10 cellular contexts compared by ENCODE assay signal in genomic region chr20:19827818-19828217, GRCh38.
DNase-seq lines count a peak whose midpoint lies in the region; ATAC-seq, FAIRE-seq and TF ChIP-seq lines count a peak whose summit lies in the region.
"Had no signal": no experiment of that assay in that cellular context is flagged by ENCODE, and none has a peak within 500 bp of the region (broad histone marks: within the 10 kb centered on the region; RNA-seq: fewer than 3 reads in every experiment).

No MANE protein-coding gene starts in this region.

- no peaks in the 10 kb centered on the region for H3K79me2 ChIP-seq in GM12878 (ENCODE audit: control insufficient read depth, insufficient read depth, low read length)

- H4K20me1 ChIP-seq in GM12878 (ENCODE audit: control insufficient read depth, insufficient read depth): no peaks in the 10 kb centered on the region

- no peak for TF ChIP-seq EP300 in GM12878 (IDR thresholded peaks at IDR 0.05; ENCODE audit: borderline replicate concordance in 1 of 2, control insufficient read depth in 1 of 2, low read depth in 2 of 2, low read length in 2 of 2)

- TF ChIP-seq CTCF in GM12878 (IDR thresholded peaks at IDR 0.05 in 2 of 3, conservative IDR thresholded peaks at IDR 0.05 in 1 of 3; ENCODE audit: control insufficient read depth in 2 of 3, extremely low read depth in 1 of 3, insufficient read depth in 1 of 3, low read depth in 3 of 3, low read length in 3 of 3): no peak
- no peak for TF ChIP-seq CTCF in omental fat pad (IDR thresholded peaks at IDR 0.05)

- H3K27me3 ChIP-seq in GM12878 (replicated peaks in 1 of 2; ENCODE audit: control insufficient read depth in 2 of 2, insufficient read depth in 2 of 2, low read length in 1 of 2): no peaks in the 10 kb centered on the region

- in situ Hi-C loops in GM12878 (cut with MboI): no loop called here

- CTCF ChIA-PET in GM12878 (lab: Yijun Ruan, JAX): interaction anchor here (0.7 to 8.2 kb wide), 26 partner anchors 8 to 752 kb away, joined by 3 to 89 read pairs (median 4); no protein-coding TSS in a partner anchor

- no peaks in the 10 kb centered on the region for H3K9me3 ChIP-seq in GM12878 (replicated peaks; ENCODE audit: control insufficient read depth, insufficient read depth, low read length)
- H3K9me3 ChIP-seq: psoas muscle had no signal

- no peak for FAIRE-seq in GM12878 (lab: Jason Lieb, UNC)

- H2AFZ ChIP-seq in GM12878 (ENCODE audit: control insufficient read depth, low read depth, low read length): no peak overlapping the region

- H3K9ac ChIP-seq in GM12878 (ENCODE audit: control insufficient read depth, insufficient read depth, low read length): no peak overlapping the region

- H3K4me2 ChIP-seq in GM12878 (ENCODE audit: control insufficient read depth, insufficient read depth): no peak overlapping the region

- BruUV-seq in GM12878 (replicated peaks; lab: Mats Ljungman, UMichigan): no TSS peak

- RAD21 ChIA-PET in GM12878 (lab: Charles Lee; ENCODE audit: unreplicated experiment): interaction anchor here (0.6 to 4.0 kb wide), 17 partner anchors 12 to 167 kb away, joined by 3 to 32 read pairs (median 4); no protein-coding TSS in a partner anchor

- no peaks in the 10 kb centered on the region for H3K36me3 ChIP-seq in GM12878 (ENCODE audit: control insufficient read depth in 2 of 2, insufficient read depth in 2 of 2, low read length in 1 of 2)

- 0% methylated on average over 1 of the region's 1 CpG for WGBS in GM12878 (ENCODE audit: insufficient coverage, insufficient replicate concordance, low lambda C conversion rate, missing lambda C conversion rate)

- no peak for DNase-seq in GM12878 (ENCODE audit: low read depth, low spot score)
- no peak for DNase-seq in SHP77 (lab: John Stamatoyannopoulos, UW)
- no peak for DNase-seq in GDM1 (lab: John Stamatoyannopoulos, UW)
- no peak for DNase-seq in omental fat pad (ENCODE audit: low spot score)
- DNase-seq: NCI-H1930, psoas muscle had no signal

- intact Hi-C loops in GM12878 (cut with micrococcal nuclease; ENCODE audit: unreplicated experiment): loop anchor here (10.0 kb wide), 1 partner anchor 627 kb away; no protein-coding TSS in a partner anchor

- TF ChIP-seq RAD21 in GM12878 (IDR thresholded peaks at IDR 0.05; ENCODE audit: insufficient read depth, low read depth, low read length): no peak

- POLR2A ChIA-PET in GM12878 (lab: Charles Lee): interaction anchor here (0.5 to 1.3 kb wide), 3 partner anchors 13 to 135 kb away, joined by 3 to 5 read pairs (median 3); no protein-coding TSS in a partner anchor

- H3K4me1 ChIP-seq in GM12878 (ENCODE audit: control insufficient read depth, insufficient read depth, low read length): peaks cover 10% of the 10 kb centered on the region

- no peak overlapping the region for H3K4me3 ChIP-seq in GM12878
- H3K4me3 ChIP-seq: psoas muscle had no signal

- ATAC-seq in GM18502 (IDR thresholded peaks at IDR 0.05; ENCODE audit: poor library complexity, unreplicated experiment) (peak; percentile 39), GM21390 (IDR thresholded peaks at IDR 0.05; ENCODE audit: unreplicated experiment) (peak; percentile 45), HG03175 (IDR thresholded peaks at IDR 0.05; ENCODE audit: unreplicated experiment) (peak; percentile 37), GM12878 (peak; percentile 63), HG03469 (IDR thresholded peaks at IDR 0.05; ENCODE audit: unreplicated experiment) (no peak), omental fat pad (ENCODE audit: low FRiP score) (no peak)

- TF ChIP-seq POLR2A in GM12878 (IDR thresholded peaks at IDR 0.05; ENCODE audit: low read depth, low read length): no peak

- H3K27ac ChIP-seq in GM12878 (ENCODE audit: control insufficient read depth, insufficient read depth): no peak overlapping the region
- H3K27ac ChIP-seq: psoas muscle had no signal

- SMC1A ChIA-PET in GM12878 (lab: Charles Lee; ENCODE audit: uncharacterized antibody, unreplicated experiment): interaction anchor here (0.7 to 5.5 kb wide), 29 partner anchors 9 to 172 kb away, joined by 3 to 50 read pairs (median 4); no protein-coding TSS in a partner anchor

TF ChIP-seq in GM12878, 131 proteins besides CTCF, POLR2A, EP300 and RAD21:
- TF ChIP-seq MTA3 (IDR thresholded peaks at IDR 0.05; ENCODE audit: borderline replicate concordance, low read length) (no peak), DPF2 (IDR thresholded peaks at IDR 0.05) (peak; percentile 35; the same call in 1 of the 2 replicates), PAX5 (IDR thresholded peaks at IDR 0.05; ENCODE audit: borderline replicate concordance, low read depth, low read length) (no peak)

Comparison
In these comparisons a context has a peak if more than half of its experiments do, and no peak if none do; other contexts are left out.
1. ATAC-seq: peak in GM18502 (single experiment), GM21390 (single experiment), HG03175 (single experiment) and GM12878 (single experiment); none in HG03469 (single experiment) and omental fat pad (single experiment).